In the genomic region with DNA sequence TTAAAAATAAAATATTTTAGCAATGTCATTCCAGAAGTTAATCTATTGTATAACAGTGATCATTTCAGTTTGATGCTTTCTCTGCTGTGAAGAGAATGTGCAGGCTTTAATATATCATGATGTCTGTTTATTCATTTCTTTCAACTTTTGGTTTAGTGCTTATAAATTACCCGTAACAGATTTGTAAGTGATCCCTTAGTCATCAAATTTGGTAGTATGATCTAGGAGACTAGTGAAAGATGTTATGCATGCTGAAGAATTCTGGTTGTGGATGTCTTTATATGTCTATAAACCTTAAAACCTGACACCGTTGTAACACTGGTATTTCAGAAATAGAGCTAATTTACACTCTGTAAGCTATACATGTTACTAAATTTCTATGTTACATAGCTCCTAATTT, we compare ENCODE assay signal across 7 cellular contexts.
"Had no signal": no experiment of that assay in that cellular context is flagged by ENCODE, and none has a peak within 500 bp of the region (broad histone marks: within the 10 kb centered on the region; RNA-seq: fewer than 3 reads in every experiment).

No MANE protein-coding gene starts in this region.

- ATAC-seq: K562 had no signal

- H3K9ac ChIP-seq: KMS-11 had no signal

- DNase-seq: IMR-90, KBM-7, KG1 had no signal

- FAIRE-seq: HTR-8/SVneo, K562 had no signal

- H3K4me3 ChIP-seq: K562 had no signal

- H3K4me2 ChIP-seq: KMS-11 had no signal

- H3K27ac ChIP-seq: HL-60, KMS-11 had no signal
